ENCODE assay signal across 7 cellular contexts in the genomic region with DNA sequence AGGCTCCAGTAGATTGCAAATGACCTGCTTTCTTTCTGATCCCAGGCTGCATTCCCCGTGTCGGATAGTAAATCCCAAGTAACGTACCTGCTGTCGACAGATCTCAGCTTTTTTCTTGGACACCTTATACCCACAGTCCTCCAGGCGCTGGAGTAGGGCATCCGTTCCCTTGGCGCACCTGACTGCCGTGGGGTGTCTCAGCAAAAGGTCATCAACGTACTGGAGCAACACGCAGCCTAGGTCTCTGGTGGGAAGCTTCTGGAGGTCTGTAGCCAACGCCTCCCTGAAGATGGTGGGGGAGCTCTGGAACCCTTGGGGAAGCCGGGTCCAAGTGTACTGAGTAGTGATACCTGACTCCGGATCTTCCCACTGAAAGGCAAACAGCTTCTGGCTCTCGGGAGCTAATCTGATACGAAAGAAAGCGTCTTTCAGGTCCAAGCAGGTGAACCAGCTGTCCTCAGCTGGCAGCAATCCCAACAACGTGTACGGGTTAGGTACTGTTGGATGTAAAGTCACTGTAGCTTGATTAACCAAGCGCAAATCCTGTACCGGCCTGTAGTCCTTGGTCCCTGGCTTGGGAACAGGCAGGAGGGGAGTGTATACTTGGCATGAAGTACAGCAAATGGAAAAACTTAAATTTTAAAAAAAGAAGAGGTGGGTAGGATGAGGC.
A peak's percentile ranks its signal among the peaks of the same experiment; 100 is the strongest.
DNase-seq lines count a peak whose midpoint lies in the region; ATAC-seq and TF ChIP-seq lines count a peak whose summit lies in the region.
"Not testable (repeated sequence)": the region's sequence is repeated elsewhere in the genome, so short reads cannot be mapped to it uniquely, and the experiment has no call there.

No MANE protein-coding gene starts in this region.

- H3K36me3 Mint-ChIP-seq in memory B cell, result not testable (repeated sequence)

- peaks cover 35% of the 10 kb centered on the region for H3K4me1 Mint-ChIP-seq in memory B cell

- DNase-seq in NCI-H2081 (lab: John Stamatoyannopoulos, UW) (peak; percentile 53 to 88), memory B cell (ENCODE audit: low spot score in 2 of 2) (peak in 1 of 2 donors; percentile 20)

- not testable (repeated sequence) for H4K20me1 ChIP-seq in DOHH2 (ENCODE audit: control insufficient read depth, insufficient read depth, low read depth, low read length); SU-DHL-6 (ENCODE audit: low read depth, low read length)

- H3K79me2 ChIP-seq in DOHH2 (ENCODE audit: control insufficient read depth, low read length); SU-DHL-6 (ENCODE audit: insufficient read depth, low read length): not testable (repeated sequence)

- peak overlapping the region; percentile 81 for H3K4me2 ChIP-seq in DOHH2 (ENCODE audit: low read length)
- H3K4me2 ChIP-seq in SU-DHL-6 (ENCODE audit: low read depth, low read length, poor library complexity, severe bottlenecking), result peak overlapping the region; percentile 27

- H3K27me3 ChIP-seq in DOHH2 (ENCODE audit: control insufficient read depth, low read length); SU-DHL-6 (ENCODE audit: low read length): not testable (repeated sequence)

- H3K9me3 Mint-ChIP-seq in memory B cell, result not testable (repeated sequence)

- peak overlapping the region; percentile 72 for H3K27ac ChIP-seq in DOHH2 (ENCODE audit: low read depth, low read length)
- H3K27ac ChIP-seq in SU-DHL-6 (ENCODE audit: low read depth, low read length), result peak overlapping the region; percentile 80

- peak overlapping the region; percentile 81 for H3K27ac Mint-ChIP-seq in memory B cell

- H3K4me3 Mint-ChIP-seq in memory B cell, result not testable (repeated sequence)

- not testable (repeated sequence) for H2AFZ ChIP-seq in SU-DHL-6 (ENCODE audit: low read depth, low read length, severe bottlenecking)

- ATAC-seq in GM19324 (IDR thresholded peaks at IDR 0.05; ENCODE audit: low FRiP score, unreplicated experiment), result peak; percentile 35
- peak; percentile 18 for ATAC-seq in HG02610 (IDR thresholded peaks at IDR 0.05; ENCODE audit: unreplicated experiment)
- ATAC-seq in HG03139 (IDR thresholded peaks at IDR 0.05; ENCODE audit: unreplicated experiment), result peak; percentile 17
- ATAC-seq in memory B cell (ENCODE audit: low read depth), result peak; percentile 27

- 0 out of 2 replicates have a peak overlapping the region, but pooled peaks have one; percentile 23 for H3K9ac ChIP-seq in SU-DHL-6 (ENCODE audit: low read length)

- H3K9me2 ChIP-seq in DOHH2 (replicated peaks; ENCODE audit: control insufficient read depth, low read length); SU-DHL-6 (replicated peaks; ENCODE audit: insufficient read depth, low read length): not testable (repeated sequence)

- not testable (repeated sequence) for H3K36me3 ChIP-seq in DOHH2 (ENCODE audit: control insufficient read depth, low read length); SU-DHL-6 (ENCODE audit: low read length)

- H3K4me3 ChIP-seq in DOHH2 (ENCODE audit: low read length) (peak overlapping the region; percentile 39), SU-DHL-6 (ENCODE audit: insufficient read depth, low read length, poor library complexity, severe bottlenecking) (peak overlapping the region; percentile 22)

- H3K9me3 ChIP-seq in DOHH2 (ENCODE audit: control insufficient read depth, insufficient read depth, low read length); SU-DHL-6 (ENCODE audit: insufficient read depth, low read length): not testable (repeated sequence)

- H3K27me3 Mint-ChIP-seq in memory B cell, result not testable (repeated sequence)

- H3K4me1 ChIP-seq in DOHH2 (ENCODE audit: control insufficient read depth, low read length), result peaks cover 66% of the 10 kb centered on the region

- TF ChIP-seq CTCF in DOHH2 (IDR thresholded peaks at IDR 0.05; ENCODE audit: low read depth, low read length, poor library complexity, severe bottlenecking); SU-DHL-6 (IDR thresholded peaks at IDR 0.05; ENCODE audit: insufficient read depth, low read length, poor library complexity, severe bottlenecking): not testable (repeated sequence)

- peaks cover 18% of the 10 kb centered on the region for H3F3A ChIP-seq in DOHH2 (ENCODE audit: control insufficient read depth, insufficient read depth)
- H3F3A ChIP-seq in SU-DHL-6 (ENCODE audit: insufficient read depth), result not testable (repeated sequence)
